1 cellular context compared by ENCODE assay signal in genomic region chr1:6723621-6724428, GRCh38.
TF ChIP-seq lines count a peak whose summit lies in the region.

No MANE protein-coding gene starts in this region.

TF ChIP-seq in K562, 482 proteins besides CTCF, POLR2A, EP300 and RAD21 (continued from another document):
- peak; percentile 64 for TF ChIP-seq MGA (IDR thresholded peaks at IDR 0.05)
TF ChIP-seq in K562: peak in this region for 15.
